ENCODE assay signal across 1 cellular context in genomic region chr13:20412761-20413355, GRCh38.
TF ChIP-seq lines count a peak whose summit lies in the region.

No MANE protein-coding gene starts in this region.

TF ChIP-seq in SK-N-SH treated with all-trans-retinoic acid at 6 μM for 48 hours, 23 proteins besides CTCF, POLR2A, EP300 and RAD21 (continued from another document):
- TF ChIP-seq CSRNP3 (CRISPR knock-in tag; IDR thresholded peaks at IDR 0.05) (no peak), RARB (CRISPR knock-in tag; IDR thresholded peaks at IDR 0.05) (no peak), ZFP30 (CRISPR knock-in tag; IDR thresholded peaks at IDR 0.05) (no peak), POU6F1 (CRISPR knock-in tag; IDR thresholded peaks at IDR 0.05; ENCODE audit: borderline replicate concordance, low read depth) (no peak), CREB5 (CRISPR knock-in tag; IDR thresholded peaks at IDR 0.05; ENCODE audit: low read depth) (no peak), BACH2 (CRISPR knock-in tag; IDR thresholded peaks at IDR 0.05; ENCODE audit: borderline replicate concordance) (no peak), TSHZ2 (CRISPR knock-in tag; IDR thresholded peaks at IDR 0.05) (no peak), ZNF8 (CRISPR knock-in tag; IDR thresholded peaks at IDR 0.05) (no peak)
